In the genomic region with DNA sequence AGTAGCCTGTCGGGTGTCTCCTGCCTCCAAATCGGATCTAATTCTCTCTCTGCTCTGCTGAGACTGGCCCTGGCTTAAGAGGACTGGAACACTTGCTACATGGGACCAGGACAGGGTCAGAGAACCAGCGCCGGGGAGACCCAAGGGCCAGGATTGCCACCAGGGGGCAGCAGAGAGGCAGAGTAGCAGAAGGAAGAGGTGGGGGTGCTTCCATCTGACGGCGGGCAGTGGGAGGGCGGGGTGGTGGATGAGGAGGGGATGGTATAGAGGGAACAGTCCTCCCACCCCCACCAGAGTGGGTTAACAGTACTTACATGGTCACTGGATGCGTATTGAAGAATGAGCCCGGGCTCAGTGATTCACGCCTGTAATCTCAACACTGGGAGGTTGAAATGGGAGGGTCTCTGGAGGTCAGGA, we compare ENCODE assay signal across 2 cellular contexts.
A peak's percentile ranks its signal among the peaks of the same experiment; 100 is the strongest.
TF ChIP-seq lines count a peak whose summit lies in the region.

No MANE protein-coding gene starts in this region.

TF ChIP-seq in IMR-90, 13 proteins besides CTCF, POLR2A, EP300 and RAD21:
- TF ChIP-seq RCOR1 (IDR thresholded peaks at IDR 0.05; ENCODE audit: insufficient replicate concordance, low read length): no peak
- peak; percentile 36 for TF ChIP-seq SMC3 (IDR thresholded peaks at IDR 0.05; ENCODE audit: low read depth, low read length)
- TF ChIP-seq RFX5 (IDR thresholded peaks at IDR 0.05; ENCODE audit: low read depth, low read length): no peak
- TF ChIP-seq CHD1 (IDR thresholded peaks at IDR 0.05; ENCODE audit: low read depth, low read length): no peak
- peak; percentile 52; the same call in 1 of the 2 replicates for TF ChIP-seq MAZ (IDR thresholded peaks at IDR 0.05; ENCODE audit: borderline replicate concordance, low read depth, low read length)

TF ChIP-seq in SK-N-SH treated with all-trans-retinoic acid at 6 μM for 48 hours, 23 proteins besides CTCF, POLR2A, EP300 and RAD21:
- TF ChIP-seq ZNF8 (CRISPR knock-in tag; IDR thresholded peaks at IDR 0.05): no peak
- TF ChIP-seq OSR1 (CRISPR knock-in tag; IDR thresholded peaks at IDR 0.05): no peak
- TF ChIP-seq GLIS3 (CRISPR knock-in tag; IDR thresholded peaks at IDR 0.05): no peak
- TF ChIP-seq TCF4 (CRISPR knock-in tag; IDR thresholded peaks at IDR 0.05; ENCODE audit: borderline replicate concordance): no peak
- no peak for TF ChIP-seq ZC3H10 (CRISPR knock-in tag; IDR thresholded peaks at IDR 0.05)
- TF ChIP-seq CSDC2 (CRISPR knock-in tag; IDR thresholded peaks at IDR 0.05): no peak
- TF ChIP-seq ZFP30 (CRISPR knock-in tag; IDR thresholded peaks at IDR 0.05): no peak
- TF ChIP-seq PPARA (CRISPR knock-in tag; IDR thresholded peaks at IDR 0.05; ENCODE audit: borderline replicate concordance): no peak
- TF ChIP-seq ISL1 (CRISPR knock-in tag; IDR thresholded peaks at IDR 0.05): no peak
- TF ChIP-seq ARNTL (CRISPR knock-in tag; IDR thresholded peaks at IDR 0.05; ENCODE audit: borderline replicate concordance, low read depth): no peak
- TF ChIP-seq, protein P1, sequence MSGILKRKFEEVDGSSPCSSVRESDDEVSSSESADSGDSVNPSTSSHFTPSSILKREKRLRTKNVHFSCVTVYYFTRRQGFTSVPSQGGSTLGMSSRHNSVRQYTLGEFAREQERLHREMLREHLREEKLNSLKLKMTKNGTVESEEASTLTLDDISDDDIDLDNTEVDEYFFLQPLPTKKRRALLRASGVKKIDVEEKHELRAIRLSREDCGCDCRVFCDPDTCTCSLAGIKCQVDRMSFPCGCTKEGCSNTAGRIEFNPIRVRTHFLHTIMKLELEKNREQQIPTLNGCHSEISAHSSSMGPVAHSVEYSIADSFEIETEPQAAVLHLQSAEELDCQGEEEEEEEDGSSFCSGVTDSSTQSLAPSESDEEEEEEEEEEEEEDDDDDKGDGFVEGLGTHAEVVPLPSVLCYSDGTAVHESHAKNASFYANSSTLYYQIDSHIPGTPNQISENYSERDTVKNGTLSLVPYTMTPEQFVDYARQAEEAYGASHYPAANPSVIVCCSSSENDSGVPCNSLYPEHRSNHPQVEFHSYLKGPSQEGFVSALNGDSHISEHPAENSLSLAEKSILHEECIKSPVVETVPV (CRISPR knock-in tag; IDR thresholded peaks at IDR 0.05): no peak
- TF ChIP-seq TOX (CRISPR knock-in tag; IDR thresholded peaks at IDR 0.05; ENCODE audit: borderline replicate concordance): no peak
- TF ChIP-seq, protein P2, sequence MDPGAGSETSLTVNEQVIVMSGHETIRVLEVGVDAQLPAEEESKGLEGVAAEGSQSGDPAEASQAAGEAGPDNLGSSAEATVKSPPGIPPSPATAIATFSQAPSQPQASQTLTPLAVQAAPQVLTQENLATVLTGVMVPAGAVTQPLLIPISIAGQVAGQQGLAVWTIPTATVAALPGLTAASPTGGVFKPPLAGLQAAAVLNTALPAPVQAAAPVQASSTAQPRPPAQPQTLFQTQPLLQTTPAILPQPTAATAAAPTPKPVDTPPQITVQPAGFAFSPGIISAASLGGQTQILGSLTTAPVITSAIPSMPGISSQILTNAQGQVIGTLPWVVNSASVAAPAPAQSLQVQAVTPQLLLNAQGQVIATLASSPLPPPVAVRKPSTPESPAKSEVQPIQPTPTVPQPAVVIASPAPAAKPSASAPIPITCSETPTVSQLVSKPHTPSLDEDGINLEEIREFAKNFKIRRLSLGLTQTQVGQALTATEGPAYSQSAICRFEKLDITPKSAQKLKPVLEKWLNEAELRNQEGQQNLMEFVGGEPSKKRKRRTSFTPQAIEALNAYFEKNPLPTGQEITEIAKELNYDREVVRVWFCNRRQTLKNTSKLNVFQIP (CRISPR knock-in tag; IDR thresholded peaks at IDR 0.05; ENCODE audit: borderline replicate concordance, low read depth): no peak
- no peak for TF ChIP-seq BACH2 (CRISPR knock-in tag; IDR thresholded peaks at IDR 0.05; ENCODE audit: borderline replicate concordance)
- no peak for TF ChIP-seq RARB (CRISPR knock-in tag; IDR thresholded peaks at IDR 0.05)
- TF ChIP-seq, protein P3, sequence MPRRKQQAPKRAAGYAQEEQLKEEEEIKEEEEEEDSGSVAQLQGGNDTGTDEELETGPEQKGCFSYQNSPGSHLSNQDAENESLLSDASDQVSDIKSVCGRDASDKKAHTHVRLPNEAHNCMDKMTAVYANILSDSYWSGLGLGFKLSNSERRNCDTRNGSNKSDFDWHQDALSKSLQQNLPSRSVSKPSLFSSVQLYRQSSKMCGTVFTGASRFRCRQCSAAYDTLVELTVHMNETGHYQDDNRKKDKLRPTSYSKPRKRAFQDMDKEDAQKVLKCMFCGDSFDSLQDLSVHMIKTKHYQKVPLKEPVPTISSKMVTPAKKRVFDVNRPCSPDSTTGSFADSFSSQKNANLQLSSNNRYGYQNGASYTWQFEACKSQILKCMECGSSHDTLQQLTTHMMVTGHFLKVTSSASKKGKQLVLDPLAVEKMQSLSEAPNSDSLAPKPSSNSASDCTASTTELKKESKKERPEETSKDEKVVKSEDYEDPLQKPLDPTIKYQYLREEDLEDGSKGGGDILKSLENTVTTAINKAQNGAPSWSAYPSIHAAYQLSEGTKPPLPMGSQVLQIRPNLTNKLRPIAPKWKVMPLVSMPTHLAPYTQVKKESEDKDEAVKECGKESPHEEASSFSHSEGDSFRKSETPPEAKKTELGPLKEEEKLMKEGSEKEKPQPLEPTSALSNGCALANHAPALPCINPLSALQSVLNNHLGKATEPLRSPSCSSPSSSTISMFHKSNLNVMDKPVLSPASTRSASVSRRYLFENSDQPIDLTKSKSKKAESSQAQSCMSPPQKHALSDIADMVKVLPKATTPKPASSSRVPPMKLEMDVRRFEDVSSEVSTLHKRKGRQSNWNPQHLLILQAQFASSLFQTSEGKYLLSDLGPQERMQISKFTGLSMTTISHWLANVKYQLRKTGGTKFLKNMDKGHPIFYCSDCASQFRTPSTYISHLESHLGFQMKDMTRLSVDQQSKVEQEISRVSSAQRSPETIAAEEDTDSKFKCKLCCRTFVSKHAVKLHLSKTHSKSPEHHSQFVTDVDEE (CRISPR knock-in tag; IDR thresholded peaks at IDR 0.05): no peak
